ENCODE assay signal across 1 cellular context in the genomic region with DNA sequence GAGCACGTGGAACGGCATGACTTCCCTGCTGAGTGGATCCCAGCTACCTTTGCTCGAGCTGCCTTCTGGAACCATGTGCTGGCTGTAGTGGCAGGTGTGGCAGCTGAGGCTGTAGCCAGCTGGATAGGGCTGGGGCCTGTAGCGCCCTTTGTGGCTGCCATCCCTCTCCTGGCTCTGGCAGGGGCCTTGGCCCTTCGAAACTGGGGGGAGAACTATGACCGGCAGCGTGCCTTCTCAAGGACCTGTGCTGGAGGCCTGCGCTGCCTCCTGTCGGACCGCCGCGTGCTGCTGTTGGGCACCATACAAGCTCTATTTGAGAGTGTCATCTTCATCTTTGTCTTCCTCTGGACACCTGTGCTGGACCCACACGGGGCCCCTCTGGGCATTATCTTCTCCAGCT.
TF ChIP-seq lines count a peak whose summit lies in the region.

No MANE protein-coding gene starts in this region.

TF ChIP-seq in WTC11, 78 proteins besides CTCF, POLR2A, EP300 and RAD21 (continued from another document):
- TF ChIP-seq IRF2 (CRISPR knock-in tag; IDR thresholded peaks at IDR 0.05; ENCODE audit: borderline replicate concordance, low read depth): no peak
- no peak for TF ChIP-seq GTF2I (CRISPR knock-in tag; conservative IDR thresholded peaks at IDR 0.05)
- TF ChIP-seq NR3C1 (CRISPR knock-in tag; conservative IDR thresholded peaks at IDR 0.05; ENCODE audit: low read depth): no peak
- TF ChIP-seq SOX15 (CRISPR knock-in tag; IDR thresholded peaks at IDR 0.05): no peak
- TF ChIP-seq RORB (CRISPR knock-in tag; IDR thresholded peaks at IDR 0.05): no peak
- no peak for TF ChIP-seq ZNF121 (CRISPR knock-in tag; IDR thresholded peaks at IDR 0.05)
- TF ChIP-seq, protein P1, sequence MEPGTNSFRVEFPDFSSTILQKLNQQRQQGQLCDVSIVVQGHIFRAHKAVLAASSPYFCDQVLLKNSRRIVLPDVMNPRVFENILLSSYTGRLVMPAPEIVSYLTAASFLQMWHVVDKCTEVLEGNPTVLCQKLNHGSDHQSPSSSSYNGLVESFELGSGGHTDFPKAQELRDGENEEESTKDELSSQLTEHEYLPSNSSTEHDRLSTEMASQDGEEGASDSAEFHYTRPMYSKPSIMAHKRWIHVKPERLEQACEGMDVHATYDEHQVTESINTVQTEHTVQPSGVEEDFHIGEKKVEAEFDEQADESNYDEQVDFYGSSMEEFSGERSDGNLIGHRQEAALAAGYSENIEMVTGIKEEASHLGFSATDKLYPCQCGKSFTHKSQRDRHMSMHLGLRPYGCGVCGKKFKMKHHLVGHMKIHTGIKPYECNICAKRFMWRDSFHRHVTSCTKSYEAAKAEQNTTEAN (CRISPR knock-in tag; IDR thresholded peaks at IDR 0.05): no peak
- TF ChIP-seq MAX (CRISPR knock-in tag; IDR thresholded peaks at IDR 0.05): no peak
- TF ChIP-seq ZBTB21 (CRISPR knock-in tag; IDR thresholded peaks at IDR 0.05; ENCODE audit: borderline replicate concordance): no peak
- TF ChIP-seq, protein P2, sequence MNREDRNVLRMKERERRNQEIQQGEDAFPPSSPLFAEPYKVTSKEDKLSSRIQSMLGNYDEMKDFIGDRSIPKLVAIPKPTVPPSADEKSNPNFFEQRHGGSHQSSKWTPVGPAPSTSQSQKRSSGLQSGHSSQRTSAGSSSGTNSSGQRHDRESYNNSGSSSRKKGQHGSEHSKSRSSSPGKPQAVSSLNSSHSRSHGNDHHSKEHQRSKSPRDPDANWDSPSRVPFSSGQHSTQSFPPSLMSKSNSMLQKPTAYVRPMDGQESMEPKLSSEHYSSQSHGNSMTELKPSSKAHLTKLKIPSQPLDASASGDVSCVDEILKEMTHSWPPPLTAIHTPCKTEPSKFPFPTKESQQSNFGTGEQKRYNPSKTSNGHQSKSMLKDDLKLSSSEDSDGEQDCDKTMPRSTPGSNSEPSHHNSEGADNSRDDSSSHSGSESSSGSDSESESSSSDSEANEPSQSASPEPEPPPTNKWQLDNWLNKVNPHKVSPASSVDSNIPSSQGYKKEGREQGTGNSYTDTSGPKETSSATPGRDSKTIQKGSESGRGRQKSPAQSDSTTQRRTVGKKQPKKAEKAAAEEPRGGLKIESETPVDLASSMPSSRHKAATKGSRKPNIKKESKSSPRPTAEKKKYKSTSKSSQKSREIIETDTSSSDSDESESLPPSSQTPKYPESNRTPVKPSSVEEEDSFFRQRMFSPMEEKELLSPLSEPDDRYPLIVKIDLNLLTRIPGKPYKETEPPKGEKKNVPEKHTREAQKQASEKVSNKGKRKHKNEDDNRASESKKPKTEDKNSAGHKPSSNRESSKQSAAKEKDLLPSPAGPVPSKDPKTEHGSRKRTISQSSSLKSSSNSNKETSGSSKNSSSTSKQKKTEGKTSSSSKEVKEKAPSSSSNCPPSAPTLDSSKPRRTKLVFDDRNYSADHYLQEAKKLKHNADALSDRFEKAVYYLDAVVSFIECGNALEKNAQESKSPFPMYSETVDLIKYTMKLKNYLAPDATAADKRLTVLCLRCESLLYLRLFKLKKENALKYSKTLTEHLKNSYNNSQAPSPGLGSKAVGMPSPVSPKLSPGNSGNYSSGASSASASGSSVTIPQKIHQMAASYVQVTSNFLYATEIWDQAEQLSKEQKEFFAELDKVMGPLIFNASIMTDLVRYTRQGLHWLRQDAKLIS (CRISPR knock-in tag; IDR thresholded peaks at IDR 0.05; ENCODE audit: borderline replicate concordance): no peak
- no peak for TF ChIP-seq ZNF232 (CRISPR knock-in tag; IDR thresholded peaks at IDR 0.05)
TF ChIP-seq in WTC11: peak in this region for 0.
